ENCODE assay signal across 8 cellular contexts in genomic region chr7:152025077-152025936, GRCh38. TPM values are rescaled to one million over a fixed set of nuclear protein-coding genes. Genes with fewer than 3 reads are reported as not detected.
DNase-seq lines count a peak whose midpoint lies in the region; ATAC-seq and TF ChIP-seq lines count a peak whose summit lies in the region.

TSS of gene GALNT11 (plus strand) at chr7:152025674. CDS start at chr7:152094228, 68,554 bp downstream.

- ATAC-seq in GM18520 (IDR thresholded peaks at IDR 0.05; ENCODE audit: unreplicated experiment) (peak; percentile 97), HG03060 (IDR thresholded peaks at IDR 0.05; ENCODE audit: low read depth, unreplicated experiment) (peak; percentile 75)

- peak; percentile 19 for TF ChIP-seq CTCF in kidney epithelial cell (IDR thresholded peaks at IDR 0.05; ENCODE audit: insufficient read depth, low read length, poor library complexity, severe bottlenecking)

- H3K79me2 ChIP-seq in ACC112 (ENCODE audit: control insufficient read depth, insufficient read depth, low read length, unreplicated experiment), result peaks cover 8% of the 10 kb centered on the region

- H3K27ac ChIP-seq in ACC112 (ENCODE audit: low read depth, low read length), result peak within 1 kb of the TSS; percentile 57; the same call in 1 of the 2 replicates

- peak within 1 kb of the TSS; percentile 81 for H3K4me3 ChIP-seq in ACC112 (ENCODE audit: low read depth, low read length)
- H3K4me3 ChIP-seq in kidney epithelial cell (ENCODE audit: low read depth, low read length), result peak within 1 kb of the TSS; percentile 94

- peaks cover 4% of the 10 kb centered on the region for H3K4me1 ChIP-seq in ACC112 (ENCODE audit: control insufficient read depth, insufficient read depth, low read length, unreplicated experiment)

- H2AFZ ChIP-seq in ACC112 (ENCODE audit: low read length, unreplicated experiment), result peak within 1 kb of the TSS; percentile 57

- no peaks in the 10 kb centered on the region for H3K27me3 ChIP-seq in ACC112 (ENCODE audit: insufficient read depth, low read length)
- H3K27me3 ChIP-seq in kidney epithelial cell (ENCODE audit: control insufficient read depth, insufficient read depth, low read length), result no peaks in the 10 kb centered on the region

- DNase-seq in NCI-H2196 (lab: John Stamatoyannopoulos, UW; ENCODE audit: unreplicated experiment), result peak; percentile 67
- DNase-seq in activated CD4-positive, alpha-beta T cell treated with anti-CD3 and anti-CD28 coated beads for 1 hour, result peak; percentile 80
- DNase-seq in cerebellar nuclear complex (lab: John Stamatoyannopoulos, UW), result peak; percentile 6 to 41
- DNase-seq in kidney epithelial cell (ENCODE audit: low read depth), result peak; percentile 32
- DNase-seq in stimulated activated CD4-positive, alpha-beta T cell treated with anti-CD3 and anti-CD28 coated beads, Interleukin-15, amount 100 ng/mL, for 24 hours, result peak; percentile 89

- peaks cover 14% of the 10 kb centered on the region for H3K36me3 ChIP-seq in ACC112 (ENCODE audit: insufficient read depth, low read length)
- no peaks in the 10 kb centered on the region for H3K36me3 ChIP-seq in kidney epithelial cell (ENCODE audit: control insufficient read depth, insufficient read depth, low read length)

RNA-seq across cellular contexts. Expression of gene GALNT11, which starts in this region (rescaled TPM):
- 29.2 and 36.0 TPM in 2 replicates for total RNA-seq in kidney epithelial cell

Comparison
In these comparisons a context has a peak if more than half of its experiments do, and no peak if none do; other contexts are left out.
1. Peak in every context shown above with its lines: DNase-seq, ATAC-seq, H3K4me3 ChIP-seq and H3K27ac ChIP-seq.
2. DNase-seq: peak in every context shown above with its lines; median percentile 89 in stimulated activated CD4-positive, alpha-beta T cell treated with anti-CD3 and anti-CD28 coated beads, Interleukin-15, amount 100 ng/mL, for 24 hours; 80 in activated CD4-positive, alpha-beta T cell treated with anti-CD3 and anti-CD28 coated beads for 1 hour; 67 in NCI-H2196; 32 in kidney epithelial cell; 24 in cerebellar nuclear complex.